Comparison of ENCODE assay signal across 8 cellular contexts in the genomic region with DNA sequence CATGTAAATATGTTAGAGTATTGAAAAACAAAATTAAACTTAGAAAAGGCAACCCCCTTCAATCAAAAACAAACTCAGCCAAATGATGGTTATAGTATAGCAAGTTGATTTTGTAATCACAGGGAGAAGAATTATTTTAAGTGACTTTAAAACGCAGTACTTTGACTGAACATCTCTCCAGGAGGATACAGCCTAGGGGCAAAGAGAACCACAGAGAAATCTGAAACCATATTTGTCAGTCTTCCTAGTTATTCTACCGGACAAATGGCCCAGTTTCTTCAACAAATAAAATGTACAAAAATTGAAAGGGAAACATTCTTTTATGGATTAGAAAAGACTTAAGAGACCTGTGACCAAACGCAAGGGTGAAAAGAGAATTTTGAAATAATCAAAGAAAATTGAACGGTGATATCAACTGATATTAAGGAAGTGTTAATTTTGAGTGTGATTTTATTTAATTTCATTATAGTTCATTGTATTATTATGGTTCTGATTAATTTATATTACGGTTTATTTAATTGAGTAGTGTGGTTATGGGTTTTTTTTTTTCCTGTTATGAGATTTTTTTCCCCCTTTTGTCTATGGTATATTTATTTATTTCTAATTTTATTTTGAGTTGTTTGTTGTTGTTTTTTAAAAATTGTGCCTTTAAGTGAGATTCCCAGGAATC.
DNase-seq lines count a peak whose midpoint lies in the region; ATAC-seq, FAIRE-seq and TF ChIP-seq lines count a peak whose summit lies in the region.

No MANE protein-coding gene starts in this region.

- no peak for TF ChIP-seq POLR2A in heart left ventricle (IDR thresholded peaks at IDR 0.05)
- no peak for TF ChIP-seq POLR2A in GM12891 (IDR thresholded peaks at IDR 0.05; ENCODE audit: low read depth, low read length)

- FAIRE-seq in GM12891 (lab: Jason Lieb, UNC), result no peak

- H3K4me1 ChIP-seq in heart left ventricle, result peaks cover 0 to 3% (median 0%) of the 10 kb centered on the region in 12 donors
- H3K4me1 ChIP-seq in lower lobe of right lung, result peaks cover 11% of the 10 kb centered on the region
- H3K4me1 ChIP-seq in urinary bladder (ENCODE audit: insufficient read depth), result no peaks in the 10 kb centered on the region

- peaks cover 15% of the 10 kb centered on the region for H3K27me3 Mint-ChIP-seq in brain

- H3K4me1 Mint-ChIP-seq in brain, result peaks cover 40% of the 10 kb centered on the region

- peak overlapping the region in 3 of 5 experiments; percentile 19 to 44 (median 22) for H3K27ac Mint-ChIP-seq in brain

- no peak for ATAC-seq in heart left ventricle
- no peak for ATAC-seq in left cardiac atrium
- no peak for ATAC-seq in lower lobe of right lung

- TF ChIP-seq CTCF in heart left ventricle (IDR thresholded peaks at IDR 0.05) (no peak), brain (conservative IDR thresholded peaks at IDR 0.05) (no peak), lower lobe of right lung (IDR thresholded peaks at IDR 0.05) (no peak)

- H3K9me3 Mint-ChIP-seq in brain, result no peaks in the 10 kb centered on the region

- DNase-seq in heart left ventricle (no peak), left cardiac atrium (no peak), lower lobe of right lung (no peak), GM12891 (ENCODE audit: insufficient read length, low spot score) (no peak), NCI-H2081 treated with DMSO at 0.1 percent for 48 hours (lab: John Stamatoyannopoulos, UW) (no peak), NCI-H226 (no peak)

- H3K27me3 ChIP-seq in heart left ventricle (peaks cover 0 to 10% (median 0%) of the 10 kb centered on the region in 9 donors), lower lobe of right lung (ENCODE audit: low read depth) (peaks cover 3% of the 10 kb centered on the region)

- H3K9me3 ChIP-seq in heart left ventricle (no peaks in the 10 kb centered on the region), lower lobe of right lung (no peaks in the 10 kb centered on the region)

- whole genome bisulfite sequencing in heart left ventricle, 4 donors, result 77 to 93% (median 91%) methylated on average over 5 of the region's 5 CpGs
- 85% methylated on average over 5 of the region's 5 CpGs for WGBS in urinary bladder

- H3K4me3 ChIP-seq in heart left ventricle (peak overlapping the region in 11 of 12 donors; percentile 21 to 59 (median 47)), lower lobe of right lung (peak overlapping the region; percentile 43), urinary bladder (ENCODE audit: low read depth, low read length) (peak overlapping the region; percentile 26)

- peak overlapping the region; percentile 75 to 91 (median 82) for H3K4me3 Mint-ChIP-seq in brain

- intact Hi-C loops in heart left ventricle (cut with DNase I), result no loop called here
- intact Hi-C loops in left cardiac atrium (cut with DNase I), result no loop called here
- intact Hi-C loops in lower lobe of right lung (cut with DNase I), result no loop called here

- no peaks in the 10 kb centered on the region for H3K36me3 ChIP-seq in heart left ventricle
- no peaks in the 10 kb centered on the region for H3K36me3 ChIP-seq in lower lobe of right lung
- H3K36me3 ChIP-seq in urinary bladder (ENCODE audit: insufficient read depth), result no peaks in the 10 kb centered on the region

- H3K27ac ChIP-seq in heart left ventricle (peak overlapping the region in 4 of 12 donors; percentile 26 to 77 (median 48)), lower lobe of right lung (no peak overlapping the region), urinary bladder (ENCODE audit: low read depth) (no peak overlapping the region)

- H3K36me3 Mint-ChIP-seq in brain, result no peaks in the 10 kb centered on the region

TF ChIP-seq in GM12891, 5 proteins besides CTCF, POLR2A, EP300 and RAD21:
- TF ChIP-seq POU2F2 (IDR thresholded peaks at IDR 0.05; ENCODE audit: low read depth, low read length) (no peak), POLR2AphosphoS5 (IDR thresholded peaks at IDR 0.05; ENCODE audit: low read depth, low read length) (no peak), TAF1 (IDR thresholded peaks at IDR 0.05; ENCODE audit: low read depth, low read length) (no peak), PAX5 (IDR thresholded peaks at IDR 0.05; ENCODE audit: insufficient read depth, low read length, severe bottlenecking) (no peak), SPI1 (IDR thresholded peaks at IDR 0.05; ENCODE audit: low read depth, low read length) (no peak)
TF ChIP-seq in GM12891: peak in this region for 0.
